Comparison of ENCODE assay signal across 8 cellular contexts in the genomic region with DNA sequence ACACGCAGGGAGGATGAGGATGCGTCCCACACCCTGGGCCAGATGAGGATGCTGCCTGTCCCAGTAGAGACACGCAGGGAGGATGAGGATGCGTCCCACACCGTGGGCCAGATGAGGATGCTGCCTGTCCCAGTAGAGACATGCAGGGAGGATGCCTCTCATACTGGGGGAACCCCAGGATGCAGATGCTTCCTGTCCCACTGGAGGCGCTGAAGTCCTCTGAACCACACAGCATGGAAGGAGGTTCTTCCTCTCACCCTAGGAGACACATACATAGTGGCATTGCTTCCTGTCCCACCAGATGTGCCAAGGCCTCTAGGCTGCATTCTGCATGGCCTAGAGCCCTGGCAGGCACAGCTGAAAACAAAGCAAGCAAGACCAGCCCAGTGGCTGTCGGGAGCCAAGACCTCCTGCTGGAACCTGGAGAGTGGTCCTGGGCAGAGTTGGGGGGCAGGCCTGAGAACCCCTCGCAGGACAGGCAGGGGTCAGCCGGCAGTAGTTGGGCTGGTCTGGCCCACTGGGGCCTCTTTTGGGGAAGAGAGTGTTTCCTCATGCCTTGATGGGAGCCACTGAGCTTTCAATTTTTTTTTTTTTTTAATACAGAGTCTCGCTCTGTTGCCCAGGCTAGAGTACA. TPM values are rescaled to one million over a fixed set of nuclear protein-coding genes. Genes with fewer than 3 reads are reported as not detected.
DNase-seq lines count a peak whose midpoint lies in the region; ATAC-seq and TF ChIP-seq lines count a peak whose summit lies in the region.

No MANE protein-coding gene starts in this region.

- no peaks in the 10 kb centered on the region for H3K9me3 ChIP-seq in BLaER1 treated with 17β-estradiol and CSF1 and Interleukin-3, amounts not matched to agents 10 nM and 100 nM (replicated peaks in 1 of 11)
- H3K9me3 ChIP-seq in right atrium auricular region, result no peaks in the 10 kb centered on the region
- H3K9me3 ChIP-seq in Caco-2, result no peaks in the 10 kb centered on the region

- no peaks in the 10 kb centered on the region for H3K9me3 Mint-ChIP-seq in Caco-2 (ENCODE audit: unreplicated experiment)

- peaks cover 18% of the 10 kb centered on the region for H3K4me1 Mint-ChIP-seq in Caco-2 (ENCODE audit: low read depth, unreplicated experiment)

- intact Hi-C loops in Caco-2 (cut with micrococcal nuclease; ENCODE audit: unreplicated experiment), result loop anchor here (10.0 kb wide), 1 partner anchor 201 kb away; no protein-coding TSS in a partner anchor

- no peak overlapping the region for H3K27ac Mint-ChIP-seq in Caco-2 (ENCODE audit: unreplicated experiment)

- DNase-seq in KBM-7, result peak; percentile 87
- DNase-seq in activated CD8-positive, alpha-beta memory T cell treated with anti-CD3 and anti-CD28 coated beads, Interleukin-2, amount 50 U/mL, for 48 hours, result peak; percentile 65
- no peak for DNase-seq in right atrium auricular region (ENCODE audit: low spot score)
- DNase-seq in omental fat pad (ENCODE audit: low spot score), result no peak
- DNase-seq in Caco-2, result no peak

- H4K20me1 ChIP-seq in BLaER1 treated with 17β-estradiol and CSF1 and Interleukin-3, amounts not matched to agents 10 nM and 100 nM, result peaks cover 0 to 14% (median 0%) of the 10 kb centered on the region in 11 experiments; a peak in 3 of 22 replicates

- no peak overlapping the region for H3K4me3 Mint-ChIP-seq in Caco-2 (ENCODE audit: unreplicated experiment)

- H3K27me3 Mint-ChIP-seq in Caco-2 (ENCODE audit: insufficient read depth, unreplicated experiment), result no peaks in the 10 kb centered on the region

- CTCF ChIA-PET in Caco-2 (lab: Charles Lee), result interaction anchor here (1.0 kb wide), 1 partner anchor 10 kb away, joined by 6 read pairs; no protein-coding TSS in a partner anchor

- peaks cover 69 to 90% (median 86%) of the 10 kb centered on the region in 10 experiments for H3K4me1 ChIP-seq in BLaER1 treated with 17β-estradiol and CSF1 and Interleukin-3, amounts not matched to agents 10 nM and 100 nM
- H3K4me1 ChIP-seq in right atrium auricular region, result peaks cover 0 to 35% of the 10 kb centered on the region in 2 donors
- peaks cover 26% of the 10 kb centered on the region for H3K4me1 ChIP-seq in Caco-2

- H3K9ac ChIP-seq in BLaER1 treated with 17β-estradiol and CSF1 and Interleukin-3, amounts not matched to agents 10 nM and 100 nM, result peak overlapping the region in 9 of 11 experiments; percentile 46 to 83 (median 77); a peak in 17 of 22 replicates

- POLR2A ChIA-PET in Caco-2 (lab: Charles Lee), result no interaction called here

- H3K27me3 ChIP-seq in BLaER1 treated with 17β-estradiol and CSF1 and Interleukin-3, amounts not matched to agents 10 nM and 100 nM, result no peaks in the 10 kb centered on the region
- H3K27me3 ChIP-seq in right atrium auricular region (no peaks in the 10 kb centered on the region), Caco-2 (replicated peaks; ENCODE audit: control insufficient read depth, insufficient read depth, low read length) (no peaks in the 10 kb centered on the region)

- peaks cover 25% of the 10 kb centered on the region for H3K36me3 Mint-ChIP-seq in Caco-2 (ENCODE audit: insufficient read depth, unreplicated experiment)

- peak overlapping the region in 10 of 11 experiments; percentile 29 to 95 (median 90); a peak in 20 of 22 replicates for H3K27ac ChIP-seq in BLaER1 treated with 17β-estradiol and CSF1 and Interleukin-3, amounts not matched to agents 10 nM and 100 nM
- H3K27ac ChIP-seq in right atrium auricular region, result peak overlapping the region; percentile 2 to 31

- ATAC-seq in GM18519 (IDR thresholded peaks at IDR 0.05; ENCODE audit: low FRiP score, unreplicated experiment) (peak; percentile 58), omental fat pad (ENCODE audit: low FRiP score) (no peak), HG03457 (IDR thresholded peaks at IDR 0.05; ENCODE audit: unreplicated experiment) (no peak)

- peak in 1 of 2 donors; percentile 40 for TF ChIP-seq CTCF in right atrium auricular region (IDR thresholded peaks at IDR 0.05)
- TF ChIP-seq CTCF in omental fat pad (IDR thresholded peaks at IDR 0.05), result no peak
- TF ChIP-seq CTCF in Caco-2 (IDR thresholded peaks at IDR 0.05; ENCODE audit: insufficient read depth in 1 of 2, low read depth in 1 of 2, low read length in 1 of 2, severe bottlenecking in 1 of 2, unreplicated experiment in 1 of 2), result no peak

- H3K4me2 ChIP-seq in BLaER1 treated with 17β-estradiol and CSF1 and Interleukin-3, amounts not matched to agents 10 nM and 100 nM, result peak overlapping the region; percentile 53 to 98 (median 88)

- no TSS peak for BruUV-seq in Caco-2 (replicated peaks; lab: Mats Ljungman, UMichigan)

- H3K36me3 ChIP-seq in BLaER1 treated with 17β-estradiol and CSF1 and Interleukin-3, amounts not matched to agents 10 nM and 100 nM, result peaks cover 0 to 24% (median 0%) of the 10 kb centered on the region in 11 experiments; a peak in 2 of 22 replicates
- no peaks in the 10 kb centered on the region for H3K36me3 ChIP-seq in right atrium auricular region
- peaks cover 2% of the 10 kb centered on the region; the same call in 1 of the 2 replicates for H3K36me3 ChIP-seq in Caco-2 (ENCODE audit: control insufficient read depth, insufficient read depth, low read length)

- in situ Hi-C loops in KBM-7 (cut with MboI; ENCODE audit: low pct_unique_long_range_greater_than_20kb, low sequenced_read_pairs), result no loop called here

- H3K4me3 ChIP-seq in BLaER1 treated with 17β-estradiol and CSF1 and Interleukin-3, amounts not matched to agents 10 nM and 100 nM, result peak overlapping the region in 3 of 10 experiments; percentile 3 to 26 (median 19); a peak in 4 of 20 replicates
- H3K4me3 ChIP-seq in right atrium auricular region, result no peak overlapping the region
- H3K4me3 ChIP-seq in Caco-2 (ENCODE audit: low read depth, low read length), result no peak overlapping the region

RNA-seq across cellular contexts. Expression of gene HPN, which starts 4.3 kb away (rescaled TPM):
- total RNA-seq in right atrium auricular region (1 to 10 TPM; 2.5 to 7.2 TPM), omental fat pad (1 to 10 TPM in 3 of 4 donors, under 1 TPM in 1; 0.95 to 1.4 (median 1.2) TPM), Caco-2 (2022) (20.8 and 21.1 TPM in 2 replicates)

RNA-seq across cellular contexts. Expression of gene SCN1B, which starts 15.5 kb away (rescaled TPM):
- 100 to 1,000 TPM in 1 of 2 donors, 10 to 100 TPM in 1; 57.3 to 119 TPM for total RNA-seq in right atrium auricular region
- total RNA-seq in omental fat pad, result 10 to 100 TPM in 3 of 4 donors, 1 to 10 TPM in 1; 8.0 to 23.2 (median 11.8) TPM
- 1.7 and 1.9 TPM in 2 replicates for total RNA-seq in Caco-2 (2022)

RNA-seq across cellular contexts. Expression of gene GRAMD1A, which starts 45.7 kb away (rescaled TPM):
- total RNA-seq in right atrium auricular region, result 10 to 100 TPM; 29.6 to 37.7 TPM
- total RNA-seq in omental fat pad, result 10 to 100 TPM; 34.7 to 70.7 (median 43.3) TPM
- 110 and 132 TPM in 2 replicates for total RNA-seq in Caco-2 (2022)

Comparison
In these comparisons a context has a peak if more than half of its experiments do, and no peak if none do; other contexts are left out.
1. DNase-seq: peak in KBM-7 (single experiment) and activated CD8-positive, alpha-beta memory T cell treated with anti-CD3 and anti-CD28 coated beads, Interleukin-2, amount 50 U/mL, for 48 hours (single experiment); none in right atrium auricular region (single experiment), omental fat pad (single experiment) and Caco-2 (0 of 2).